29 cellular contexts compared by ENCODE assay signal in the genomic region with DNA sequence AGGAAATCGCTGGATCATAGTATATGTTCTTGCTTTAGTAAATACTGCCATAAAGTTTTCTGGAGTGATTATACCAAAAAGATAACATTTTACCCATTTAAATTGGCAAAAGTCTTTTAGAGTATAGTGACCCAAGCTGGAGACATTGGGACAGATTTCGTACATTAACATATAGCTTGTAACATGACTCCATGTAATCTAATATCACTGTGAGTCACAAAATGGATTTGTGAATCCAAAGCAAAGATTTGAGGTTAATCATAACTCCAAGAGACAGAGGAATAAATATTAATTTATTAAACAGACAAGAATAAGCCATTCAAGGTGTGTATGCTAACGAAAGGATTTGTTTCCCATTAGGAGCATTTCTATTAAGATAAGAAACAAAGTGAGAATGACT.
"Had no signal": no experiment of that assay in that cellular context is flagged by ENCODE, and none has a peak within 500 bp of the region (broad histone marks: within the 10 kb centered on the region; RNA-seq: fewer than 3 reads in every experiment).

No MANE protein-coding gene starts in this region.

- H3K36me3 Mint-ChIP-seq: memory B cell, mesothelial cell of epicardium, naive B cell had no signal

- ATAC-seq: esophagus mucosa; gastrocnemius medialis; heart right ventricle; left cardiac atrium; left lung; left ventricle myocardium superior; lower lobe of right lung; mucosa of descending colon; naive thymus-derived CD8-positive, alpha-beta T cell had no signal

- H3K4me3 ChIP-seq: coronary artery, dorsolateral prefrontal cortex, esophagus squamous epithelium, gastrocnemius medialis, heart right ventricle, left lung, lower lobe of right lung, mucosa of descending colon had no signal

- DNase-seq: dermis blood vessel endothelial cell; dorsolateral prefrontal cortex; effector CD4-positive, alpha-beta T cell; effector memory CD4-positive, alpha-beta T cell; erythroblast; esophagus squamous epithelium; foreskin fibroblast; foreskin melanocyte; gastrocnemius medialis; glutamatergic neuron; head of caudate nucleus; heart right ventricle; hippocampal formation; left cardiac atrium; left lung; left ventricle myocardium superior; lower lobe of right lung; mesendoderm; mucosa of descending colon; naive B cell; naive thymus-derived CD8-positive, alpha-beta T cell had no signal

- H3K27ac ChIP-seq: coronary artery, dorsolateral prefrontal cortex, epithelial cell of prostate, esophagus squamous epithelium, gastrocnemius medialis, heart right ventricle, left lung, lower lobe of right lung had no signal

- H3K9me3 ChIP-seq: gastrocnemius medialis had no signal

- H3K27me3 ChIP-seq: left lung had no signal

- H3K36me3 ChIP-seq: esophagus squamous epithelium, gastrocnemius medialis, heart right ventricle, left lung, lower lobe of right lung had no signal

- H3K4me1 ChIP-seq: esophagus squamous epithelium, gastrocnemius medialis, heart right ventricle, left lung, lower lobe of right lung had no signal

- FAIRE-seq: endothelial cell of umbilical vein, islet of Langerhans, keratinocyte had no signal

- H3K4me3 Mint-ChIP-seq: memory B cell; mesothelial cell of epicardium; naive thymus-derived CD8-positive, alpha-beta T cell had no signal

- H3K4me1 Mint-ChIP-seq: memory B cell; mesothelial cell of epicardium; naive B cell; naive thymus-derived CD8-positive, alpha-beta T cell had no signal

- H3K27ac Mint-ChIP-seq: memory B cell; mesothelial cell of epicardium; naive B cell; naive thymus-derived CD8-positive, alpha-beta T cell had no signal
